In the genomic region with DNA sequence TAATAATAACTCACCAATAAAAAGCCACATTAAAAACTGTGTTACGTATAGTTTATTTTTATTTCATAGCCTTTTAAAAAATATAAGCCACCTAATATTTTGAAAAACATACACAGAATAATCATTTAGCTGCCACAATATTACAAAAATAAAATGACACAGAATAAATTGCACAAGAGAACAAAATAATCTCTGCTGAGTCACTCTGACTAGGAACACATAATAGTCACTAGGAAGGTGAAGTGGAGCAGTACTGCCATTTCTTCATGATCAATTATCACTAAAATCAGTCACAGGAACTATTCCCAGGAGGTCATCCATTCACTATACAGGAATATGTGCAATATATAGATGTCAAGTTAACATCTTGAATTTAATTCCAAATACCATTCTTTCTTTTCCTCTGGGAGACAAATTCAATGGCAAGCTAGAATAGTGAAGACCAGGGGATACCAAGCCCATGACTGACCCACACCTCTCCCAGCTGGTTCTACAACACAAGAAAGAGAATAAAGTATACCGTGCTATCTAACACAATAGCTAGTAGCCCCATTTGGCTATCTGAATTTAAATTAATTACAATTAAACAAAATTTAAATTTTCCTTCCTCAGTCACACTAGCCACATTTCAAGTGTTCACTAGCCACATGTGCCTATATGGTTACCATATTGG, we compare ENCODE assay signal across 1 cellular context.
TF ChIP-seq lines count a peak whose summit lies in the region.

No MANE protein-coding gene starts in this region.

TF ChIP-seq in IMR-90, 13 proteins besides CTCF, POLR2A, EP300 and RAD21:
- TF ChIP-seq MAZ (IDR thresholded peaks at IDR 0.05; ENCODE audit: borderline replicate concordance, low read depth, low read length) (no peak), NFE2L2 (IDR thresholded peaks at IDR 0.05; ENCODE audit: low read depth, low read length) (peak; percentile 96), SMC3 (IDR thresholded peaks at IDR 0.05; ENCODE audit: low read depth, low read length) (no peak), USF2 (IDR thresholded peaks at IDR 0.05; ENCODE audit: low read depth, low read length) (no peak), FOS (IDR thresholded peaks at IDR 0.05; ENCODE audit: low read depth, low read length) (no peak), MAFK (IDR thresholded peaks at IDR 0.05; ENCODE audit: low read depth, low read length) (peak; percentile 49), MXI1 (IDR thresholded peaks at IDR 0.05; ENCODE audit: borderline replicate concordance, low read depth, low read length) (no peak), CHD1 (IDR thresholded peaks at IDR 0.05; ENCODE audit: low read depth, low read length) (no peak), BHLHE40 (IDR thresholded peaks at IDR 0.05; ENCODE audit: low read depth, low read length) (no peak), RCOR1 (IDR thresholded peaks at IDR 0.05; ENCODE audit: insufficient replicate concordance, low read length) (no peak), CEBPB (IDR thresholded peaks at IDR 0.05; ENCODE audit: low read depth, low read length) (peak; percentile 88), RFX5 (IDR thresholded peaks at IDR 0.05; ENCODE audit: low read depth, low read length) (no peak)
- TF ChIP-seq, protein P1, sequence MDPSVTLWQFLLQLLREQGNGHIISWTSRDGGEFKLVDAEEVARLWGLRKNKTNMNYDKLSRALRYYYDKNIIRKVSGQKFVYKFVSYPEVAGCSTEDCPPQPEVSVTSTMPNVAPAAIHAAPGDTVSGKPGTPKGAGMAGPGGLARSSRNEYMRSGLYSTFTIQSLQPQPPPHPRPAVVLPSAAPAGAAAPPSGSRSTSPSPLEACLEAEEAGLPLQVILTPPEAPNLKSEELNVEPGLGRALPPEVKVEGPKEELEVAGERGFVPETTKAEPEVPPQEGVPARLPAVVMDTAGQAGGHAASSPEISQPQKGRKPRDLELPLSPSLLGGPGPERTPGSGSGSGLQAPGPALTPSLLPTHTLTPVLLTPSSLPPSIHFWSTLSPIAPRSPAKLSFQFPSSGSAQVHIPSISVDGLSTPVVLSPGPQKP (IDR thresholded peaks at IDR 0.05; ENCODE audit: borderline replicate concordance, low read depth, low read length): no peak
